In genomic region chr6:2141644-2142290, GRCh38 we compare ENCODE assay signal across 1 cellular context.
TF ChIP-seq lines count a peak whose summit lies in the region.

No MANE protein-coding gene starts in this region.

TF ChIP-seq in HepG2, 621 proteins besides CTCF, POLR2A, EP300 and RAD21 (continued from another document):
- TF ChIP-seq, protein P1, sequence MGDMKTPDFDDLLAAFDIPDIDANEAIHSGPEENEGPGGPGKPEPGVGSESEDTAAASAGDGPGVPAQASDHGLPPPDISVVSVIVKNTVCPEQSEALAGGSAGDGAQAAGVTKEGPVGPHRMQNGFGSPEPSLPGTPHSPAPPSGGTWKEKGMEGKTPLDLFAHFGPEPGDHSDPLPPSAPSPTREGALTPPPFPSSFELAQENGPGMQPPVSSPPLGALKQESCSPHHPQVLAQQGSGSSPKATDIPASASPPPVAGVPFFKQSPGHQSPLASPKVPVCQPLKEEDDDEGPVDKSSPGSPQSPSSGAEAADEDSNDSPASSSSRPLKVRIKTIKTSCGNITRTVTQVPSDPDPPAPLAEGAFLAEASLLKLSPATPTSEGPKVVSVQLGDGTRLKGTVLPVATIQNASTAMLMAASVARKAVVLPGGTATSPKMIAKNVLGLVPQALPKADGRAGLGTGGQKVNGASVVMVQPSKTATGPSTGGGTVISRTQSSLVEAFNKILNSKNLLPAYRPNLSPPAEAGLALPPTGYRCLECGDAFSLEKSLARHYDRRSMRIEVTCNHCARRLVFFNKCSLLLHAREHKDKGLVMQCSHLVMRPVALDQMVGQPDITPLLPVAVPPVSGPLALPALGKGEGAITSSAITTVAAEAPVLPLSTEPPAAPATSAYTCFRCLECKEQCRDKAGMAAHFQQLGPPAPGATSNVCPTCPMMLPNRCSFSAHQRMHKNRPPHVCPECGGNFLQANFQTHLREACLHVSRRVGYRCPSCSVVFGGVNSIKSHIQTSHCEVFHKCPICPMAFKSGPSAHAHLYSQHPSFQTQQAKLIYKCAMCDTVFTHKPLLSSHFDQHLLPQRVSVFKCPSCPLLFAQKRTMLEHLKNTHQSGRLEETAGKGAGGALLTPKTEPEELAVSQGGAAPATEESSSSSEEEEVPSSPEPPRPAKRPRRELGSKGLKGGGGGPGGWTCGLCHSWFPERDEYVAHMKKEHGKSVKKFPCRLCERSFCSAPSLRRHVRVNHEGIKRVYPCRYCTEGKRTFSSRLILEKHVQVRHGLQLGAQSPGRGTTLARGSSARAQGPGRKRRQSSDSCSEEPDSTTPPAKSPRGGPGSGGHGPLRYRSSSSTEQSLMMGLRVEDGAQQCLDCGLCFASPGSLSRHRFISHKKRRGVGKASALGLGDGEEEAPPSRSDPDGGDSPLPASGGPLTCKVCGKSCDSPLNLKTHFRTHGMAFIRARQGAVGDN (CRISPR knock-in tag; IDR thresholded peaks at IDR 0.05): peak; percentile 31; the same call in 1 of the 2 replicates
- TF ChIP-seq BCL6 (CRISPR knock-in tag; IDR thresholded peaks at IDR 0.05): no peak
- TF ChIP-seq HNRNPL (IDR thresholded peaks at IDR 0.05; ENCODE audit: low read depth, low read length): no peak
- TF ChIP-seq, protein P2, sequence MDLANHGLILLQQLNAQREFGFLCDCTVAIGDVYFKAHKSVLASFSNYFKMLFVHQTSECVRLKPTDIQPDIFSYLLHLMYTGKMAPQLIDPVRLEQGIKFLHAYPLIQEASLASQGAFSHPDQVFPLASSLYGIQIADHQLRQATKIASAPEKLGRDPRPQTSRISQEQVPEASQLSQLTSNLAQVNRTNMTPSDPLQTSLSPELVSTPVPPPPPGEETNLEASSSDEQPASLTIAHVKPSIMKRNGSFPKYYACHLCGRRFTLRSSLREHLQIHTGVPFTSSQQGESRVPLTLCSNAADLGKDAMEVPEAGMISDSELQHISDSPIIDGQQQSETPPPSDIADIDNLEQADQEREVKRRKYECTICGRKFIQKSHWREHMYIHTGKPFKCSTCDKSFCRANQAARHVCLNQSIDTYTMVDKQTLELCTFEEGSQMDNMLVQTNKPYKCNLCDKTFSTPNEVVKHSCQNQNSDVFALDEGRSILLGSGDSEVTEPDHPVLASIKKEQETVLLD (CRISPR knock-in tag; IDR thresholded peaks at IDR 0.05; ENCODE audit: low read depth): no peak
- TF ChIP-seq RBFOX2 (IDR thresholded peaks at IDR 0.05; ENCODE audit: low read depth, low read length): no peak
- TF ChIP-seq SRF (IDR thresholded peaks at IDR 0.05; ENCODE audit: low read depth, low read length): no peak
- TF ChIP-seq NFATC3 (CRISPR knock-in tag; IDR thresholded peaks at IDR 0.05): no peak
